22 cellular contexts compared by ENCODE assay signal in the genomic region with DNA sequence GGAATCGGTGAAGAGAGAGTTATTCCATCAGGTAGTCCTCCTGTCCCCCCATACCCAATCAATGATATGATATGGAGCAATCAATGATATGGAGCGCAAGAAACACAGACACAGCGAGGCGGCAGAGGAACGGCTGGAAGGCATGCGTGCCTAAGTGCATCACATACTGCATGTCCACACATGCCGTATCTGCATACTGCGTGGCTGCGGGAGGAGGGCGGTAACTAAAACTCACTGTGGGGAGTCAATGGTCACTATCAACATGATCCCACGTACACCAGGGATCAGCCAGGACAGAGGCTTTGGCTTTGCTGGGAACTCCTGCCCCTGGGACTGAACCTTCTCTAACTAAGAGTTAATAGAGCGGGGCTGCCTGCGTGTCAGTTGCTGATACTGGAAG. TPM values are rescaled to one million over a fixed set of nuclear protein-coding genes. Genes with fewer than 3 reads are reported as not detected.
DNase-seq lines count a peak whose midpoint lies in the region; ATAC-seq, FAIRE-seq and TF ChIP-seq lines count a peak whose summit lies in the region.
"Had no signal": no experiment of that assay in that cellular context is flagged by ENCODE, and none has a peak within 500 bp of the region (broad histone marks: within the 10 kb centered on the region; RNA-seq: fewer than 3 reads in every experiment).

No MANE protein-coding gene starts in this region.

- 91% methylated on average over 13 of the region's 13 CpGs for WGBS in smooth muscle cell (ENCODE audit: low lambda C conversion rate)

- H3K9ac ChIP-seq in keratinocyte (ENCODE audit: control insufficient read depth, extremely low read depth, insufficient read depth, low read length), result peak overlapping the region; percentile 36
- H3K9ac ChIP-seq in smooth muscle cell (ENCODE audit: low read depth), result no peak overlapping the region
- H3K9ac ChIP-seq: BLaER1, KMS-11 had no signal

- H3F3A ChIP-seq in smooth muscle cell (ENCODE audit: low read depth), result no peaks in the 10 kb centered on the region

- no peak overlapping the region for H3K4me3 Mint-ChIP-seq in IgD-negative memory B cell
- H3K4me3 Mint-ChIP-seq in activated B cell treated with CpG ODN at 0.5 μM for 24 hours, result no peak overlapping the region
- H3K4me3 Mint-ChIP-seq: CD4-positive, alpha-beta memory T cell had no signal

- no peaks in the 10 kb centered on the region for H3K79me2 ChIP-seq in keratinocyte (ENCODE audit: control insufficient read depth, insufficient read depth, low read length)
- H3K79me2 ChIP-seq in smooth muscle cell (ENCODE audit: low read depth), result no peaks in the 10 kb centered on the region

- H3K27ac Mint-ChIP-seq in IgD-negative memory B cell (peak overlapping the region in 2 of 3 donors; percentile 20 to 23), activated B cell treated with CpG ODN at 0.5 μM for 24 hours (peak overlapping the region; percentile 75)

- H3K27ac ChIP-seq in keratinocyte (ENCODE audit: control insufficient read depth, insufficient read depth, low read length) (peak overlapping the region; percentile 70), smooth muscle cell (ENCODE audit: low read depth) (peak overlapping the region; percentile 53)
- H3K27ac ChIP-seq: BLaER1, KMS-11, Peyer's patch had no signal

- H3K27me3 Mint-ChIP-seq in IgD-negative memory B cell, result no peaks in the 10 kb centered on the region
- no peaks in the 10 kb centered on the region for H3K27me3 Mint-ChIP-seq in activated B cell treated with CpG ODN at 0.5 μM for 24 hours
- H3K27me3 Mint-ChIP-seq: CD4-positive, alpha-beta memory T cell had no signal

- CTCF ChIA-PET in activated B cell treated with CpG ODN at 0.5 μM for 24 hours (lab: Charles Lee), result interaction anchor here (1.5 to 1.7 kb wide), 2 partner anchors 26 to 61 kb away, joined by 4 read pairs; no protein-coding TSS in a partner anchor

- peak; percentile 94 for FAIRE-seq in keratinocyte (lab: Jason Lieb, UNC)
- FAIRE-seq: GM12878, HepG2 had no signal

- intact Hi-C loops in activated B cell treated with CpG ODN at 0.5 μM for 24 hours (cut with micrococcal nuclease), result no loop called here

- dilution Hi-C loops in keratinocyte (cut with MboI; ENCODE audit: extremely low pct_ligation_motif_present, low sequenced_read_pairs), result no loop called here

- H3K9me3 ChIP-seq in keratinocyte (ENCODE audit: control insufficient read depth, low read depth, low read length) (no peaks in the 10 kb centered on the region), smooth muscle cell (replicated peaks; ENCODE audit: low read depth) (no peaks in the 10 kb centered on the region)
- H3K9me3 ChIP-seq: BLaER1, Peyer's patch had no signal

- H3K9me1 ChIP-seq in keratinocyte (ENCODE audit: control insufficient read depth, extremely low read depth, insufficient read depth, low read length), result no peaks in the 10 kb centered on the region

- H3K9me3 Mint-ChIP-seq in IgD-negative memory B cell (peaks cover 0 to 2% (median 0%) of the 10 kb centered on the region in 3 donors), activated B cell treated with CpG ODN at 0.5 μM for 24 hours (no peaks in the 10 kb centered on the region)
- H3K9me3 Mint-ChIP-seq: CD4-positive, alpha-beta memory T cell had no signal

- H3K4me2 ChIP-seq in keratinocyte (ENCODE audit: control insufficient read depth, extremely low read depth, insufficient read depth, low read depth, low read length), result peak overlapping the region; percentile 66
- no peak overlapping the region for H3K4me2 ChIP-seq in smooth muscle cell
- H3K4me2 ChIP-seq: BLaER1, KMS-11 had no signal

- H3K4me1 Mint-ChIP-seq in IgD-negative memory B cell (peaks cover 17 to 19% (median 18%) of the 10 kb centered on the region in 3 donors), activated B cell treated with CpG ODN at 0.5 μM for 24 hours (peaks cover 33% of the 10 kb centered on the region)
- H3K4me1 Mint-ChIP-seq: CD4-positive, alpha-beta memory T cell had no signal

- H3K36me3 Mint-ChIP-seq in IgD-negative memory B cell (peaks cover 2% of the 10 kb centered on the region), activated B cell treated with CpG ODN at 0.5 μM for 24 hours (ENCODE audit: low read depth) (peaks cover 70% of the 10 kb centered on the region)

- H4K20me1 ChIP-seq in keratinocyte (ENCODE audit: control insufficient read depth, extremely low read depth, insufficient read depth, low read length) (no peaks in the 10 kb centered on the region), smooth muscle cell (ENCODE audit: low read depth) (no peaks in the 10 kb centered on the region)
- H4K20me1 ChIP-seq: BLaER1 had no signal

- H2AFZ ChIP-seq in keratinocyte (ENCODE audit: control insufficient read depth, low read length) (peak overlapping the region; percentile 21), smooth muscle cell (ENCODE audit: low read depth) (no peak overlapping the region)

- no peaks in the 10 kb centered on the region for H3K27me3 ChIP-seq in keratinocyte (ENCODE audit: control insufficient read depth, extremely low read depth, insufficient read depth, low read length)
- no peaks in the 10 kb centered on the region for H3K27me3 ChIP-seq in smooth muscle cell (ENCODE audit: low read depth)
- H3K27me3 ChIP-seq: BLaER1, Peyer's patch had no signal

- DNase-seq in activated B cell treated with CpG ODN at 0.5 μM for 24 hours, result no peak
- DNase-seq in keratinocyte (ENCODE audit: low read depth, low spot score), result no peak
- no peak for DNase-seq in smooth muscle cell (lab: John Stamatoyannopoulos, UW; ENCODE audit: unreplicated experiment)
- no peak for DNase-seq in NCI-H1417 treated with DMSO at 0.1 percent for 48 hours (lab: John Stamatoyannopoulos, UW)
- no peak for DNase-seq in HK-2 (ENCODE audit: unreplicated experiment)
- DNase-seq in C1 segment of cervical spinal cord (lab: John Stamatoyannopoulos, UW), result no peak
- DNase-seq: CD4-positive, alpha-beta memory T cell; DND-41; NCI-H1105; NCI-H1694; NCI-H2081; NCI-H2171; NCI-H446; NCI-H526; Peyer's patch had no signal

- H3K36me3 ChIP-seq in keratinocyte (ENCODE audit: control insufficient read depth in 2 of 2, extremely low read depth in 1 of 2, insufficient read depth in 2 of 2, low read length in 2 of 2) (peaks cover 22 to 25% of the 10 kb centered on the region in 2 experiments), smooth muscle cell (ENCODE audit: low read depth) (no peaks in the 10 kb centered on the region)

- H3K4me1 ChIP-seq in keratinocyte (ENCODE audit: control insufficient read depth, extremely low read depth, insufficient read depth, low read length) (peaks cover 17% of the 10 kb centered on the region), smooth muscle cell (ENCODE audit: low read depth) (no peaks in the 10 kb centered on the region)

- no peak for TF ChIP-seq CTCF in activated B cell treated with CpG ODN at 0.5 μM for 24 hours (IDR thresholded peaks at IDR 0.05)
- peak in 1 of 3 experiments; percentile 33 for TF ChIP-seq CTCF in keratinocyte (optimal IDR thresholded peaks at IDR 0.05 in 1 of 3, IDR thresholded peaks at IDR 0.05 in 1 of 3, conservative IDR thresholded peaks at IDR 0.05 in 1 of 3; ENCODE audit: extremely low read depth in 1 of 3, insufficient read depth in 2 of 3, low read length in 3 of 3)
- TF ChIP-seq CTCF in smooth muscle cell (IDR thresholded peaks at IDR 0.05; ENCODE audit: borderline replicate concordance, insufficient read depth, poor library complexity, severe bottlenecking), result no peak

- no peak for ATAC-seq in activated B cell treated with CpG ODN at 0.5 μM for 24 hours (ENCODE audit: low read depth)
- ATAC-seq in GM18519 (IDR thresholded peaks at IDR 0.05; ENCODE audit: low FRiP score, unreplicated experiment), result no peak
- ATAC-seq: GM12878, HepG2, Right ventricle myocardium inferior had no signal

- POLR2A ChIA-PET in activated B cell treated with CpG ODN at 0.5 μM for 24 hours (lab: Charles Lee), result interaction anchor here (10.5 to 14.6 kb wide), 2 partner anchors 19 to 27 kb away, joined by 128 to 581 read pairs; a partner anchor contains a TSS

- H3K4me3 ChIP-seq in keratinocyte (ENCODE audit: control insufficient read depth in 2 of 3, extremely low read depth in 1 of 3, insufficient read depth in 2 of 3, low read depth in 1 of 3, low read length in 3 of 3) (no peak overlapping the region), smooth muscle cell (no peak overlapping the region)
- H3K4me3 ChIP-seq: BLaER1, GM12878, Peyer's patch had no signal

RNA-seq across cellular contexts. Expression of a gene that starts 29.6 kb away (rescaled TPM):
- polyA plus RNA-seq in IgD-negative memory B cell (40.9 TPM), keratinocyte (36.5 to 69.7 TPM (median 46.0 TPM) in 3 replicates), smooth muscle cell (23.3 and 26.9 TPM in 2 replicates)
- total RNA-seq in activated B cell treated with CpG ODN at 0.5 μM for 24 hours (78.9 and 81.4 TPM in 2 replicates), smooth muscle cell (6.8 and 8.1 TPM in 2 replicates)
- polyA plus RNA-seq in keratinocyte (2011; ENCODE audit: low read depth), result 33.9 TPM
- polyA plus RNA-seq in keratinocyte (2011; cell fraction: cytosol; rRNA removed), result 56.0 and 89.5 TPM in 2 replicates
- polyA plus RNA-seq in keratinocyte (2011; cell fraction: nucleus; rRNA removed), result 35.7 and 52.3 TPM in 2 replicates
- polyA plus RNA-seq in keratinocyte (2012; ENCODE audit: low replicate concordance), result 26.2 and 26.3 TPM in 2 replicates
- 11.3 to 47.4 TPM (median 21.5 TPM) in 3 replicates for polyA minus RNA-seq in keratinocyte
- polyA minus RNA-seq in keratinocyte (2011; cell fraction: cytosol; rRNA and poly(A)+ RNA removed), result 33.8 TPM
- 12.3 and 13.1 TPM in 2 replicates for polyA minus RNA-seq in keratinocyte (2011; cell fraction: nucleus; rRNA and poly(A)+ RNA removed)
